In genomic region chr12:52232233-52232915, GRCh38 we compare ENCODE assay signal across 12 cellular contexts. TPM values are rescaled to one million over a fixed set of nuclear protein-coding genes. Genes with fewer than 3 reads are reported as not detected.
DNase-seq lines count a peak whose midpoint lies in the region; ATAC-seq and TF ChIP-seq lines count a peak whose summit lies in the region.
"Had no signal": no experiment of that assay in that cellular context is flagged by ENCODE, and none has a peak within 500 bp of the region (broad histone marks: within the 10 kb centered on the region; RNA-seq: fewer than 3 reads in every experiment).

No MANE protein-coding gene starts in this region.

- TF ChIP-seq CTCF in VCaP (conservative IDR thresholded peaks at IDR 0.05) (no peak), CD14-positive monocyte (IDR thresholded peaks at IDR 0.05) (no peak)

- peak overlapping the region; percentile 73 for H3K18ac ChIP-seq in trophoblast cell (ENCODE audit: low read length)

- intact Hi-C loops in CD14-positive monocyte (cut with micrococcal nuclease): no loop called here
- intact Hi-C loops in activated CD4-positive, alpha-beta T cell treated with anti-CD3 and anti-CD28 coated beads for 36 hours (cut with DNase I, micrococcal nuclease): no loop called here

- H3K27ac Mint-ChIP-seq in CD14-positive monocyte: no peak overlapping the region
- no peak overlapping the region for H3K27ac Mint-ChIP-seq in activated CD4-positive, alpha-beta T cell treated with anti-CD3 and anti-CD28 coated beads for 36 hours

- H3K23ac ChIP-seq in trophoblast cell (ENCODE audit: low read length): no peak overlapping the region

- peak overlapping the region in 1 of 2 donors; percentile 82 for H3K4me3 Mint-ChIP-seq in CD14-positive monocyte
- no peak overlapping the region for H3K4me3 Mint-ChIP-seq in activated CD4-positive, alpha-beta T cell treated with anti-CD3 and anti-CD28 coated beads for 36 hours

- peak overlapping the region; percentile 81 for H3K4me2 ChIP-seq in trophoblast cell (ENCODE audit: low read length)

- H3K9ac ChIP-seq in trophoblast cell (ENCODE audit: low read length): peak overlapping the region; percentile 64

- peaks cover 0 to 20% (median 9%) of the 10 kb centered on the region in 7 donors for H3K9me3 Mint-ChIP-seq in CD14-positive monocyte
- H3K9me3 Mint-ChIP-seq in activated CD4-positive, alpha-beta T cell treated with anti-CD3 and anti-CD28 coated beads for 36 hours (ENCODE audit: low read depth): no peaks in the 10 kb centered on the region

- peak overlapping the region; percentile 44 for H4K12ac ChIP-seq in trophoblast cell (ENCODE audit: low read depth, low read length)

- peaks cover 58% of the 10 kb centered on the region for H3K4me1 Mint-ChIP-seq in CD14-positive monocyte
- no peaks in the 10 kb centered on the region for H3K4me1 Mint-ChIP-seq in activated CD4-positive, alpha-beta T cell treated with anti-CD3 and anti-CD28 coated beads for 36 hours

- ATAC-seq in activated CD4-positive, alpha-beta T cell treated with anti-CD3 and anti-CD28 coated beads for 36 hours: no peak

- H4K8ac ChIP-seq in trophoblast cell (ENCODE audit: low read depth, low read length): peak overlapping the region; percentile 65

- H2AK5ac ChIP-seq in trophoblast cell (ENCODE audit: low read length): peak overlapping the region; percentile 31

- peak; percentile 35 for DNase-seq in EL
- peak; percentile 57 for DNase-seq in glomerular visceral epithelial cell (ENCODE audit: extremely low spot score)
- peak; percentile 82 to 92 for DNase-seq in trophoblast cell
- DNase-seq in CD14-positive monocyte (ENCODE audit: low spot score): no peak
- no peak for DNase-seq in activated CD8-positive, alpha-beta memory T cell treated with anti-CD3 and anti-CD28 coated beads for 24 hours
- no peak for DNase-seq in NCI-H2029 (lab: John Stamatoyannopoulos, UW)
- no peak for DNase-seq in activated CD4-positive, alpha-beta T cell treated with anti-CD3 and anti-CD28 coated beads for 36 hours
- DNase-seq: C1 segment of cervical spinal cord; NCI-H526 treated with DMSO at 0.1 percent for 48 hours; stimulated activated CD4-positive, alpha-beta T cell treated with anti-CD3 and anti-CD28 coated beads, Interleukin-4, amount 100 ng/mL, for 1 hour had no signal

- no peaks in the 10 kb centered on the region for H3K9me3 ChIP-seq in trophoblast cell (ENCODE audit: insufficient read depth, low read depth, low read length)

- H3K36me3 Mint-ChIP-seq in CD14-positive monocyte: peaks cover 10 to 15% of the 10 kb centered on the region in 2 donors
- H3K36me3 Mint-ChIP-seq in activated CD4-positive, alpha-beta T cell treated with anti-CD3 and anti-CD28 coated beads for 36 hours (ENCODE audit: low read depth): no peaks in the 10 kb centered on the region

- H3K27ac ChIP-seq in VCaP (peak overlapping the region; percentile 36; the same call in 1 of the 2 replicates), trophoblast cell (ENCODE audit: low read depth, low read length) (peak overlapping the region; percentile 92)

- peak overlapping the region; percentile 46 for H2AFZ ChIP-seq in trophoblast cell (ENCODE audit: insufficient read depth, low read length, poor library complexity)

- peaks cover 26% of the 10 kb centered on the region for H3K79me2 ChIP-seq in trophoblast cell (ENCODE audit: control insufficient read depth, insufficient read depth, low read length, poor library complexity)

- peaks cover 48% of the 10 kb centered on the region for H3K79me1 ChIP-seq in trophoblast cell (ENCODE audit: low read length)

- WGBS in trophoblast cell (ENCODE audit: extremely low coverage, insufficient coverage, insufficient read length): no CpG with 5 or more reads among the region's 17 CpGs

- peak overlapping the region; percentile 64 for H3K4me3 ChIP-seq in trophoblast cell (ENCODE audit: low read depth, low read length)

- peaks cover 55 to 63% of the 10 kb centered on the region in 2 experiments for H3K4me1 ChIP-seq in trophoblast cell (ENCODE audit: control insufficient read depth in 1 of 2, insufficient read depth in 2 of 2, low read length in 2 of 2)

- peak overlapping the region; percentile 86 for H2BK5ac ChIP-seq in trophoblast cell (ENCODE audit: low read depth, low read length, poor library complexity)

- peak overlapping the region; percentile 78 for H2BK12ac ChIP-seq in trophoblast cell (ENCODE audit: low read length)

- H3K36me3 ChIP-seq in trophoblast cell (ENCODE audit: control insufficient read depth in 1 of 2, insufficient read depth in 2 of 2, low read length in 2 of 2): peaks cover 27% of the 10 kb centered on the region in 2 experiments

- H4K91ac ChIP-seq in trophoblast cell (ENCODE audit: low read depth, low read length): peak overlapping the region; percentile 88

- H3K27me3 ChIP-seq in trophoblast cell (ENCODE audit: insufficient read depth, low read length): no peaks in the 10 kb centered on the region

- peaks cover 49 to 58% (median 53%) of the 10 kb centered on the region in 3 donors for H3K27me3 Mint-ChIP-seq in CD14-positive monocyte (ENCODE audit: low read depth in 3 of 3)
- peaks cover 51% of the 10 kb centered on the region for H3K27me3 Mint-ChIP-seq in activated CD4-positive, alpha-beta T cell treated with anti-CD3 and anti-CD28 coated beads for 36 hours

- peak overlapping the region; percentile 51 for H3K4ac ChIP-seq in trophoblast cell (ENCODE audit: low read depth, low read length)

- peak overlapping the region; percentile 78 for H3K14ac ChIP-seq in trophoblast cell (ENCODE audit: low read length)

- POLR2A ChIA-PET in activated CD4-positive, alpha-beta T cell treated with anti-CD3 and anti-CD28 coated beads for 36 hours (lab: Charles Lee): no interaction called here

- H2BK120ac ChIP-seq in trophoblast cell (ENCODE audit: insufficient read depth, low read length, poor library complexity): peak overlapping the region; percentile 73

- CTCF ChIA-PET in activated CD4-positive, alpha-beta T cell treated with anti-CD3 and anti-CD28 coated beads for 36 hours (lab: Charles Lee): interaction anchor here (0.7 to 1.2 kb wide), 2 partner anchors 8 to 28 kb away, joined by 3 read pairs; no protein-coding TSS in a partner anchor

RNA-seq across cellular contexts. Expression of gene KRT7, which starts 0.7 kb away (rescaled TPM):
- 666 and 746 TPM in 2 replicates for polyA plus RNA-seq in trophoblast cell (2013)
- 1 to 10 TPM in 1 of 2 donors, not detected in 1; 2.7 TPM for polyA plus RNA-seq in CD14-positive monocyte
- total RNA-seq in activated CD4-positive, alpha-beta T cell treated with anti-CD3 and anti-CD28 coated beads for 36 hours: 1 to 10 TPM; 3.4 to 3.9 TPM

RNA-seq across cellular contexts. Expression of gene KRT80, which starts 40.6 kb away (rescaled TPM):
- polyA plus RNA-seq in trophoblast cell (2013): 26.3 and 28.8 TPM in 2 replicates
- under 1 TPM; 0.18 to 0.52 TPM for polyA plus RNA-seq in CD14-positive monocyte
- not detected for total RNA-seq in activated CD4-positive, alpha-beta T cell treated with anti-CD3 and anti-CD28 coated beads for 36 hours
- total RNA-seq: activated CD8-positive, alpha-beta memory T cell treated with anti-CD3 and anti-CD28 coated beads for 36 hours had no signal

RNA-seq across cellular contexts. Expression of gene KRT86, which starts 42.1 kb away (rescaled TPM):
- polyA plus RNA-seq in trophoblast cell (2013): 0.10 and 0.14 TPM in 2 replicates
- not detected for polyA plus RNA-seq in CD14-positive monocyte
- not detected for total RNA-seq in activated CD4-positive, alpha-beta T cell treated with anti-CD3 and anti-CD28 coated beads for 36 hours
- total RNA-seq: activated CD8-positive, alpha-beta memory T cell treated with anti-CD3 and anti-CD28 coated beads for 36 hours had no signal

RNA-seq across cellular contexts. Expression of gene KRT81, which starts 59.0 kb away (rescaled TPM):
- 0.10 and 0.15 TPM in 2 replicates for polyA plus RNA-seq in trophoblast cell (2013)
- not detected for polyA plus RNA-seq in CD14-positive monocyte
- total RNA-seq in activated CD4-positive, alpha-beta T cell treated with anti-CD3 and anti-CD28 coated beads for 36 hours: not detected
- total RNA-seq: activated CD8-positive, alpha-beta memory T cell treated with anti-CD3 and anti-CD28 coated beads for 36 hours had no signal

Comparison
In these comparisons a context has a peak if more than half of its experiments do, and no peak if none do; other contexts are left out.
1. DNase-seq: peak in EL (single experiment), glomerular visceral epithelial cell (single experiment) and trophoblast cell (2 of 2); none in CD14-positive monocyte (single experiment), activated CD8-positive, alpha-beta memory T cell treated with anti-CD3 and anti-CD28 coated beads for 24 hours (single experiment), NCI-H2029 (single experiment) and activated CD4-positive, alpha-beta T cell treated with anti-CD3 and anti-CD28 coated beads for 36 hours (single experiment).